Comparison of ENCODE assay signal across 25 cellular contexts in genomic region chr18:50724631-50725235, GRCh38.
"Had no signal": no experiment of that assay in that cellular context is flagged by ENCODE, and none has a peak within 500 bp of the region (broad histone marks: within the 10 kb centered on the region; RNA-seq: fewer than 3 reads in every experiment).

No MANE protein-coding gene starts in this region.

- H3K4me3 ChIP-seq: esophagus squamous epithelium, neural progenitor cell, skin epidermis, thyroid gland, upper lobe of left lung had no signal

- H3K4me1 ChIP-seq: neural progenitor cell, thyroid gland, upper lobe of left lung had no signal

- H3K9me3 ChIP-seq: esophagus squamous epithelium, thyroid gland, upper lobe of left lung had no signal

- H3K4me1 Mint-ChIP-seq: activated CD4-positive, alpha-beta memory T cell treated with anti-CD3 and anti-CD28 coated beads, Interleukin-2, amount 10 ng/mL, durations not matched to agents 7 days and 5 days; activated CD4-positive, alpha-beta T cell treated with anti-CD3 and anti-CD28 coated beads, Interleukin-2, amount 10 ng/mL, durations not matched to agents 7 days and 5 days; central memory CD8-positive, alpha-beta T cell had no signal

- H3K4me2 ChIP-seq: neural progenitor cell had no signal

- H3K27me3 ChIP-seq: esophagus squamous epithelium, neural progenitor cell, thyroid gland, upper lobe of left lung had no signal

- H3K9me3 Mint-ChIP-seq: activated CD4-positive, alpha-beta memory T cell treated with anti-CD3 and anti-CD28 coated beads, Interleukin-2, amount 10 ng/mL, durations not matched to agents 7 days and 5 days; activated CD4-positive, alpha-beta T cell treated with anti-CD3 and anti-CD28 coated beads, Interleukin-2, amount 10 ng/mL, durations not matched to agents 7 days and 5 days; activated T-cell treated with anti-CD3 and anti-CD28 coated beads, Interleukin-2, amount 50 U/mL, for 24 hours; central memory CD8-positive, alpha-beta T cell; mesothelial cell of epicardium; naive B cell; neural progenitor cell; stimulated activated naive CD8-positive, alpha-beta T cell treated with anti-CD3 and anti-CD28 coated beads, Interleukin-15, Interleukin-2, amounts not matched to agents 100 ng/mL and 50 ng/mL, for 24 hours had no signal

- H3K36me3 ChIP-seq: esophagus squamous epithelium, neural progenitor cell, thyroid gland, upper lobe of left lung had no signal

- H3K36me3 Mint-ChIP-seq: naive B cell had no signal

- ATAC-seq: sciatic nerve had no signal

- DNase-seq: activated CD4-positive, alpha-beta memory T cell treated with anti-CD3 and anti-CD28 coated beads, Interleukin-2, amount 10 ng/mL, durations not matched to agents 7 days and 5 days; activated CD4-positive, alpha-beta T cell treated with anti-CD3 and anti-CD28 coated beads, Interleukin-2, amount 10 ng/mL, durations not matched to agents 7 days and 5 days; activated CD4-positive, CD25-positive, alpha-beta regulatory T cell treated with anti-CD3 and anti-CD28 coated beads, Interleukin-2, amount 50 U/mL, for 72 hours; activated CD8-positive, alpha-beta memory T cell treated with anti-CD3 and anti-CD28 coated beads, Interleukin-2, amount 50 U/mL, for 48 hours; activated gamma-delta T cell; activated naive CD4-positive, alpha-beta T cell treated with anti-CD3 and anti-CD28 coated beads, Interleukin-2, amount 50 U/mL, for 16 hours; activated T-cell treated with anti-CD3 and anti-CD28 coated beads, Interleukin-2, amount 50 U/mL, for 24 hours; amygdala; effector CD8-positive, alpha-beta T cell; esophagus squamous epithelium; foreskin melanocyte; naive B cell; stimulated activated CD4-positive, alpha-beta T cell treated with anti-CD3 and anti-CD28 coated beads, Interleukin-12 subunit alpha, Interleukin-12 subunit beta, amount 100 ng/mL, for 4 hours; stimulated activated CD4-positive, alpha-beta T cell treated with anti-CD3 and anti-CD28 coated beads, Interleukin-4, amount 100 ng/mL, for 1 hour; substantia nigra; T-helper 2 cell; thyroid gland; upper lobe of left lung had no signal

- H3K27me3 Mint-ChIP-seq: activated CD4-positive, alpha-beta memory T cell treated with anti-CD3 and anti-CD28 coated beads, Interleukin-2, amount 10 ng/mL, durations not matched to agents 7 days and 5 days had no signal

- H3K27ac Mint-ChIP-seq: activated CD4-positive, alpha-beta memory T cell treated with anti-CD3 and anti-CD28 coated beads, Interleukin-2, amount 10 ng/mL, durations not matched to agents 7 days and 5 days; activated CD4-positive, alpha-beta T cell treated with anti-CD3 and anti-CD28 coated beads, Interleukin-2, amount 10 ng/mL, durations not matched to agents 7 days and 5 days; activated T-cell treated with anti-CD3 and anti-CD28 coated beads, Interleukin-2, amount 50 U/mL, for 24 hours; mesothelial cell of epicardium; naive B cell; neural progenitor cell; stimulated activated naive CD8-positive, alpha-beta T cell treated with anti-CD3 and anti-CD28 coated beads, Interleukin-15, Interleukin-2, amounts not matched to agents 100 ng/mL and 50 ng/mL, for 24 hours had no signal

- H3K9ac ChIP-seq: neural progenitor cell had no signal

- H3K27ac ChIP-seq: epithelial cell of prostate, esophagus squamous epithelium, neural progenitor cell, skin epidermis, thyroid gland, upper lobe of left lung had no signal

- H3K4me3 Mint-ChIP-seq: activated CD4-positive, alpha-beta memory T cell treated with anti-CD3 and anti-CD28 coated beads, Interleukin-2, amount 10 ng/mL, durations not matched to agents 7 days and 5 days; activated CD4-positive, alpha-beta T cell treated with anti-CD3 and anti-CD28 coated beads, Interleukin-2, amount 10 ng/mL, durations not matched to agents 7 days and 5 days; activated T-cell treated with anti-CD3 and anti-CD28 coated beads, Interleukin-2, amount 50 U/mL, for 24 hours; central memory CD8-positive, alpha-beta T cell; mesothelial cell of epicardium; naive B cell; neural progenitor cell; stimulated activated naive CD8-positive, alpha-beta T cell treated with anti-CD3 and anti-CD28 coated beads, Interleukin-15, Interleukin-2, amounts not matched to agents 100 ng/mL and 50 ng/mL, for 24 hours had no signal

- H2AFZ ChIP-seq: neural progenitor cell had no signal
